Comparison of ENCODE assay signal across 30 cellular contexts in genomic region chrX:1151378-1152077, GRCh38.
"Had no signal": no experiment of that assay in that cellular context is flagged by ENCODE, and none has a peak within 500 bp of the region (broad histone marks: within the 10 kb centered on the region; RNA-seq: fewer than 3 reads in every experiment).

No MANE protein-coding gene starts in this region.

- ATAC-seq: activated CD8-positive, alpha-beta T cell treated with anti-CD3 and anti-CD28 coated beads, Interleukin-2, amount 10 ng/mL, durations not matched to agents 7 days and 5 days had no signal

- FAIRE-seq: bronchial epithelial cell had no signal

- H3K27ac ChIP-seq: WERI-Rb-1 had no signal

- H3K36me3 ChIP-seq: WERI-Rb-1 had no signal

- DNase-seq: activated CD4-positive, alpha-beta T cell treated with anti-CD3 and anti-CD28 coated beads for 1 hour; activated CD4-positive, alpha-beta T cell treated with anti-CD3 and anti-CD28 coated beads, Interleukin-2, amount 10 ng/mL, durations not matched to agents 7 days and 5 days; activated CD4-positive, alpha-beta T cell treated with anti-CD3 and anti-CD28 coated beads, Interleukin-2, amount 50 U/mL, for 48 hours; activated CD4-positive, CD25-positive, alpha-beta regulatory T cell; activated CD8-positive, alpha-beta memory T cell treated with anti-CD3 and anti-CD28 coated beads, Interleukin-2, amount 50 U/mL, for 4 hours; activated CD8-positive, alpha-beta T cell treated with anti-CD3 and anti-CD28 coated beads, Interleukin-2, amount 10 ng/mL, durations not matched to agents 7 days and 5 days; activated effector memory CD4-positive, alpha-beta T cell treated with Interleukin-2 at 50 U/mL for 16 hours; activated naive CD4-positive, alpha-beta T cell treated with anti-CD3 and anti-CD28 coated beads, Interleukin-2, amount 10 ng/mL, durations not matched to agents 7 days and 5 days; activated naive CD8-positive, alpha-beta T cell treated with anti-CD3 and anti-CD28 coated beads, Interleukin-2, amount 50 U/mL, for 24 hours; activated T-cell treated with anti-CD3 and anti-CD28 coated beads, Interleukin-2, amount 50 U/mL, for 48 hours; anterior cingulate cortex; caudate nucleus; cerebellar nuclear complex; Karpas-422; NCI-H1105; NCI-H1436; NCI-H1694; NCI-H1930; NCI-H345; NCI-H524 treated with DMSO at 0.1 percent for 48 hours; OCI-M1; Right ventricle myocardium superior; SW 1271; T-helper 1 cell; T-helper 2 cell; T-helper 9 cell; WERI-Rb-1 had no signal

- H3K27ac Mint-ChIP-seq: activated CD4-positive, alpha-beta T cell treated with anti-CD3 and anti-CD28 coated beads, Interleukin-2, amount 10 ng/mL, durations not matched to agents 7 days and 5 days; activated CD8-positive, alpha-beta T cell treated with anti-CD3 and anti-CD28 coated beads, Interleukin-2, amount 10 ng/mL, durations not matched to agents 7 days and 5 days; activated naive CD4-positive, alpha-beta T cell treated with anti-CD3 and anti-CD28 coated beads, Interleukin-2, amount 10 ng/mL, durations not matched to agents 7 days and 5 days; activated naive CD8-positive, alpha-beta T cell; activated naive CD8-positive, alpha-beta T cell treated with anti-CD3 and anti-CD28 coated beads, Interleukin-2, amount 50 U/mL, for 24 hours; brain had no signal

- H3K36me3 Mint-ChIP-seq: activated naive CD4-positive, alpha-beta T cell treated with anti-CD3 and anti-CD28 coated beads, Interleukin-2, amount 10 ng/mL, durations not matched to agents 7 days and 5 days; activated naive CD8-positive, alpha-beta T cell; brain had no signal

- H3K9me3 Mint-ChIP-seq: activated CD4-positive, alpha-beta T cell treated with anti-CD3 and anti-CD28 coated beads, Interleukin-2, amount 10 ng/mL, durations not matched to agents 7 days and 5 days; activated naive CD4-positive, alpha-beta T cell treated with anti-CD3 and anti-CD28 coated beads, Interleukin-2, amount 10 ng/mL, durations not matched to agents 7 days and 5 days; activated naive CD8-positive, alpha-beta T cell treated with anti-CD3 and anti-CD28 coated beads, Interleukin-2, amount 50 U/mL, for 24 hours had no signal

- H3K4me3 Mint-ChIP-seq: activated CD4-positive, alpha-beta T cell treated with anti-CD3 and anti-CD28 coated beads, Interleukin-2, amount 10 ng/mL, durations not matched to agents 7 days and 5 days; activated CD8-positive, alpha-beta T cell treated with anti-CD3 and anti-CD28 coated beads, Interleukin-2, amount 10 ng/mL, durations not matched to agents 7 days and 5 days; activated naive CD4-positive, alpha-beta T cell treated with anti-CD3 and anti-CD28 coated beads, Interleukin-2, amount 10 ng/mL, durations not matched to agents 7 days and 5 days; activated naive CD8-positive, alpha-beta T cell; activated naive CD8-positive, alpha-beta T cell treated with anti-CD3 and anti-CD28 coated beads, Interleukin-2, amount 50 U/mL, for 24 hours; brain had no signal

- H3K27me3 Mint-ChIP-seq: activated CD4-positive, alpha-beta T cell treated with anti-CD3 and anti-CD28 coated beads, Interleukin-2, amount 10 ng/mL, durations not matched to agents 7 days and 5 days had no signal

- H3K4me1 Mint-ChIP-seq: activated CD4-positive, alpha-beta T cell treated with anti-CD3 and anti-CD28 coated beads, Interleukin-2, amount 10 ng/mL, durations not matched to agents 7 days and 5 days; activated naive CD4-positive, alpha-beta T cell treated with anti-CD3 and anti-CD28 coated beads, Interleukin-2, amount 10 ng/mL, durations not matched to agents 7 days and 5 days; activated naive CD8-positive, alpha-beta T cell treated with anti-CD3 and anti-CD28 coated beads, Interleukin-2, amount 50 U/mL, for 24 hours had no signal
